In genomic region chr1:2602866-2603520, GRCh38 we compare ENCODE assay signal across 22 cellular contexts. TPM values are rescaled to one million over a fixed set of nuclear protein-coding genes. Genes with fewer than 3 reads are reported as not detected.
DNase-seq lines count a peak whose midpoint lies in the region; ATAC-seq and TF ChIP-seq lines count a peak whose summit lies in the region.
"Had no signal": no experiment of that assay in that cellular context is flagged by ENCODE, and none has a peak within 500 bp of the region (broad histone marks: within the 10 kb centered on the region; RNA-seq: fewer than 3 reads in every experiment).

No MANE protein-coding gene starts in this region.

- H3K4me2 ChIP-seq in neural progenitor cell, result no peak overlapping the region

- CTCF ChIA-PET in activated naive CD4-positive, alpha-beta T cell treated with anti-CD3 and anti-CD28 coated beads, Interleukin-2, amount 10 ng/mL, durations not matched to agents 7 days and 5 days (lab: Charles Lee), result no interaction called here

- no peak for ATAC-seq in activated naive CD4-positive, alpha-beta T cell treated with anti-CD3 and anti-CD28 coated beads, Interleukin-2, amount 50 U/mL, for 72 hours
- ATAC-seq in HG02973 (IDR thresholded peaks at IDR 0.05; ENCODE audit: unreplicated experiment), result no peak
- ATAC-seq: GM12878 had no signal

- intact Hi-C loops in colonic mucosa (cut with DNase I), result no loop called here

- no peak overlapping the region for H2AFZ ChIP-seq in neural progenitor cell (replicated peaks)

- H3K4me1 ChIP-seq in colonic mucosa, result no peaks in the 10 kb centered on the region
- H3K4me1 ChIP-seq in neural progenitor cell, result no peaks in the 10 kb centered on the region

- H3K4me1 Mint-ChIP-seq in activated naive CD4-positive, alpha-beta T cell treated with anti-CD3 and anti-CD28 coated beads, Interleukin-2, amount 10 ng/mL, durations not matched to agents 7 days and 5 days, result no peaks in the 10 kb centered on the region
- peaks cover 12% of the 10 kb centered on the region for H3K4me1 Mint-ChIP-seq in neural progenitor cell
- H3K4me1 Mint-ChIP-seq in type B pancreatic cell (ENCODE audit: unreplicated experiment), result no peaks in the 10 kb centered on the region

- peaks cover 20% of the 10 kb centered on the region for H3K27me3 Mint-ChIP-seq in activated naive CD4-positive, alpha-beta T cell treated with anti-CD3 and anti-CD28 coated beads, Interleukin-2, amount 10 ng/mL, durations not matched to agents 7 days and 5 days
- H3K27me3 Mint-ChIP-seq in neural progenitor cell (ENCODE audit: insufficient read depth, low read depth) (peaks cover 5% of the 10 kb centered on the region), type B pancreatic cell (peaks cover 18% of the 10 kb centered on the region)

- no peak overlapping the region for H3K27ac ChIP-seq in colonic mucosa
- H3K27ac ChIP-seq in neural progenitor cell, result no peak overlapping the region

- H3K27me3 ChIP-seq in colonic mucosa (no peaks in the 10 kb centered on the region), neural progenitor cell (peaks cover 18% of the 10 kb centered on the region)

- DNase-seq in activated naive CD4-positive, alpha-beta T cell treated with anti-CD3 and anti-CD28 coated beads, Interleukin-2, amount 10 ng/mL, durations not matched to agents 7 days and 5 days, result peak; percentile 11
- DNase-seq in activated naive CD4-positive, alpha-beta T cell treated with anti-CD3 and anti-CD28 coated beads, Interleukin-2, amount 50 U/mL, for 72 hours (ENCODE audit: low spot score in 2 of 2), result no peak
- DNase-seq in colonic mucosa, result peak; percentile 12
- no peak for DNase-seq in neural progenitor cell (ENCODE audit: low spot score)
- peak; percentile 68 for DNase-seq in type B pancreatic cell (ENCODE audit: extremely low spot score, unreplicated experiment)
- no peak for DNase-seq in SKM-1 (lab: John Stamatoyannopoulos, UW; ENCODE audit: unreplicated experiment)
- no peak for DNase-seq in LoVo (ENCODE audit: low spot score)
- DNase-seq: C1 segment of cervical spinal cord, DMS 273 treated with DMSO at 0.1 percent for 48 hours, GDM1, GOT3, IMR-90, Karpas-422, MM.1S, NCI-H1092 treated with DMSO at 0.1 percent for 48 hours, NCI-H1694, NCI-H2107, NCI-H2227 treated with DMSO at 0.1 percent for 48 hours, NCI-H524 had no signal

- no peak for TF ChIP-seq CTCF in colonic mucosa (IDR thresholded peaks at IDR 0.05)
- no peak for TF ChIP-seq CTCF in neural progenitor cell (IDR thresholded peaks at IDR 0.05)
- no peak for TF ChIP-seq CTCF in type B pancreatic cell (conservative IDR thresholded peaks at IDR 0.05)

- H3K4me3 ChIP-seq in colonic mucosa, result no peak overlapping the region
- no peak overlapping the region for H3K4me3 ChIP-seq in neural progenitor cell
- H3K4me3 ChIP-seq: GM12878 had no signal

- H3K4me3 Mint-ChIP-seq in activated naive CD4-positive, alpha-beta T cell treated with anti-CD3 and anti-CD28 coated beads, Interleukin-2, amount 10 ng/mL, durations not matched to agents 7 days and 5 days, result no peak overlapping the region
- H3K4me3 Mint-ChIP-seq in neural progenitor cell, result no peak overlapping the region
- no peak overlapping the region for H3K4me3 Mint-ChIP-seq in type B pancreatic cell

- no peaks in the 10 kb centered on the region for H3K36me3 Mint-ChIP-seq in activated naive CD4-positive, alpha-beta T cell treated with anti-CD3 and anti-CD28 coated beads, Interleukin-2, amount 10 ng/mL, durations not matched to agents 7 days and 5 days
- no peaks in the 10 kb centered on the region for H3K36me3 Mint-ChIP-seq in activated naive CD4-positive, alpha-beta T cell treated with anti-CD3 and anti-CD28 coated beads, Interleukin-2, amount 50 U/mL, for 72 hours
- H3K36me3 Mint-ChIP-seq in neural progenitor cell, result no peaks in the 10 kb centered on the region
- no peaks in the 10 kb centered on the region for H3K36me3 Mint-ChIP-seq in type B pancreatic cell

- H3K27ac Mint-ChIP-seq in activated naive CD4-positive, alpha-beta T cell treated with anti-CD3 and anti-CD28 coated beads, Interleukin-2, amount 10 ng/mL, durations not matched to agents 7 days and 5 days, result no peak overlapping the region
- H3K27ac Mint-ChIP-seq in activated naive CD4-positive, alpha-beta T cell treated with anti-CD3 and anti-CD28 coated beads, Interleukin-2, amount 50 U/mL, for 72 hours, result peak overlapping the region in 1 of 2 donors; percentile 69
- H3K27ac Mint-ChIP-seq in neural progenitor cell (peak overlapping the region; percentile 89), type B pancreatic cell (no peak overlapping the region)

- H3K36me3 ChIP-seq in colonic mucosa (no peaks in the 10 kb centered on the region), neural progenitor cell (no peaks in the 10 kb centered on the region)

- H4K20me1 ChIP-seq in neural progenitor cell (ENCODE audit: low read depth), result no peaks in the 10 kb centered on the region

- H3K9me3 ChIP-seq in colonic mucosa (no peaks in the 10 kb centered on the region), neural progenitor cell (ENCODE audit: low read depth) (no peaks in the 10 kb centered on the region)

- peaks cover 1% of the 10 kb centered on the region for H3F3A ChIP-seq in neural progenitor cell (ENCODE audit: low read depth)

- H3K79me2 ChIP-seq in neural progenitor cell (ENCODE audit: low read depth), result no peaks in the 10 kb centered on the region

- no peaks in the 10 kb centered on the region for H3K9me3 Mint-ChIP-seq in activated naive CD4-positive, alpha-beta T cell treated with anti-CD3 and anti-CD28 coated beads, Interleukin-2, amount 10 ng/mL, durations not matched to agents 7 days and 5 days
- H3K9me3 Mint-ChIP-seq in activated naive CD4-positive, alpha-beta T cell treated with anti-CD3 and anti-CD28 coated beads, Interleukin-2, amount 50 U/mL, for 72 hours, result no peaks in the 10 kb centered on the region
- H3K9me3 Mint-ChIP-seq in neural progenitor cell, result peaks cover 3% of the 10 kb centered on the region
- H3K9me3 Mint-ChIP-seq in type B pancreatic cell, result peaks cover 4% of the 10 kb centered on the region

- H3K9ac ChIP-seq in colonic mucosa (ENCODE audit: low read depth in 2 of 2, low read length in 2 of 2), result no peak overlapping the region
- H3K9ac ChIP-seq in neural progenitor cell, result no peak overlapping the region

RNA-seq across cellular contexts. Expression of gene PRXL2B, which starts 16.4 kb away (rescaled TPM):
- total RNA-seq in activated naive CD4-positive, alpha-beta T cell treated with anti-CD3 and anti-CD28 coated beads, Interleukin-2, amount 50 U/mL, for 72 hours, result 10 to 100 TPM; 34.7 to 38.8 TPM
- total RNA-seq in colonic mucosa (100 to 1,000 TPM; 105 to 120 TPM), neural progenitor cell (ENCODE audit: low replicate concordance) (10.0 and 29.6 TPM in 2 replicates), type B pancreatic cell (ENCODE audit: low replicate concordance) (33.7 and 40.3 TPM in 2 replicates)

RNA-seq across cellular contexts. Expression of gene MMEL1, which starts 29.8 kb away (rescaled TPM):
- total RNA-seq in activated naive CD4-positive, alpha-beta T cell treated with anti-CD3 and anti-CD28 coated beads, Interleukin-2, amount 50 U/mL, for 72 hours, result 1 to 10 TPM; 1.4 to 2.5 TPM
- total RNA-seq in colonic mucosa, result 10 to 100 TPM; 11.4 to 13.9 TPM
- total RNA-seq in neural progenitor cell (ENCODE audit: low replicate concordance), result 0.19 and 0.31 TPM in 2 replicates
- 1.1 TPM in 1 of 2 replicates, not detected in the other for total RNA-seq in type B pancreatic cell (ENCODE audit: low replicate concordance)
- total RNA-seq: A172, GM12878 had no signal

RNA-seq across cellular contexts. Expression of gene TNFRSF14, which starts 46.8 kb away (rescaled TPM):
- 100 to 1,000 TPM; 124 to 183 TPM for total RNA-seq in activated naive CD4-positive, alpha-beta T cell treated with anti-CD3 and anti-CD28 coated beads, Interleukin-2, amount 50 U/mL, for 72 hours
- total RNA-seq in colonic mucosa (100 to 1,000 TPM; 111 to 145 TPM), neural progenitor cell (ENCODE audit: low replicate concordance) (0.65 TPM in 1 of 2 replicates, not detected in the other), type B pancreatic cell (ENCODE audit: low replicate concordance) (4.2 and 8.5 TPM in 2 replicates)

Comparison
In these comparisons a context has a peak if more than half of its experiments do, and no peak if none do; other contexts are left out.
1. DNase-seq: peak in activated naive CD4-positive, alpha-beta T cell treated with anti-CD3 and anti-CD28 coated beads, Interleukin-2, amount 10 ng/mL, durations not matched to agents 7 days and 5 days (single experiment), colonic mucosa (single experiment) and type B pancreatic cell (single experiment); none in activated naive CD4-positive, alpha-beta T cell treated with anti-CD3 and anti-CD28 coated beads, Interleukin-2, amount 50 U/mL, for 72 hours (0 of 2), neural progenitor cell (single experiment), SKM-1 (single experiment) and LoVo (single experiment).
2. RNA of gene TNFRSF14, which starts 46.8 kb away (total RNA-seq): 124 to 183 TPM in activated naive CD4-positive, alpha-beta T cell treated with anti-CD3 and anti-CD28 coated beads, Interleukin-2, amount 50 U/mL, for 72 hours and 111 to 145 TPM in colonic mucosa; 4.2 to 8.5 TPM in type B pancreatic cell and 0.65 TPM in neural progenitor cell; every median in the first group is over 10 times any median in the second.